Comparison of ENCODE assay signal across 12 cellular contexts in genomic region chr22:23837496-23837859, GRCh38. TPM values are rescaled to one million over a fixed set of nuclear protein-coding genes. Genes with fewer than 3 reads are reported as not detected.
DNase-seq lines count a peak whose midpoint lies in the region; ATAC-seq and TF ChIP-seq lines count a peak whose summit lies in the region.
"Had no signal": no experiment of that assay in that cellular context is flagged by ENCODE, and none has a peak within 500 bp of the region (broad histone marks: within the 10 kb centered on the region; RNA-seq: fewer than 3 reads in every experiment).

No MANE protein-coding gene starts in this region.

- H3K9me3 ChIP-seq in H9 (ENCODE audit: control insufficient read depth, low read depth, low read length) = no peaks in the 10 kb centered on the region
- no peaks in the 10 kb centered on the region for H3K9me3 ChIP-seq in naive thymus-derived CD4-positive, alpha-beta T cell (ENCODE audit: control insufficient read depth in 2 of 3, low read length in 3 of 3)

- no peak overlapping the region for H3T11ph ChIP-seq in H9 (ENCODE audit: low read length)

- H3K36me3 ChIP-seq in naive thymus-derived CD4-positive, alpha-beta T cell (ENCODE audit: control insufficient read depth in 2 of 3, insufficient read depth in 3 of 3, low read length in 3 of 3) = peaks cover 0 to 36% (median 0%) of the 10 kb centered on the region in 3 experiments

- peak overlapping the region; percentile 82 to 94 for H3K4me3 Mint-ChIP-seq in H9
- H3K4me3 Mint-ChIP-seq in activated naive CD8-positive, alpha-beta T cell = peak overlapping the region; percentile 94
- H3K4me3 Mint-ChIP-seq in naive thymus-derived CD4-positive, alpha-beta T cell = peak overlapping the region in 9 of 10 donors; percentile 63 to 96 (median 86)

- no peak overlapping the region for H2AK5ac ChIP-seq in H9 (ENCODE audit: insufficient read length, low read length)

- WGBS in H9 (ENCODE audit: extremely low coverage, insufficient read length, low lambda C conversion rate) = no CpG with 5 or more reads among the region's 12 CpGs

- H4K5ac ChIP-seq in H9 (ENCODE audit: insufficient read length, low read depth, low read length) = no peak overlapping the region

- peak; percentile 6 for DNase-seq in DMS53 (lab: John Stamatoyannopoulos, UW)
- DNase-seq in DMS53 treated with DMSO at 0.1 percent for 48 hours (lab: John Stamatoyannopoulos, UW; ENCODE audit: unreplicated experiment) = no peak
- DNase-seq in H9 = no peak
- DNase-seq in naive thymus-derived CD4-positive, alpha-beta T cell = no peak
- no peak for DNase-seq in kidney glomerular epithelial cell (lab: John Stamatoyannopoulos, UW)
- DNase-seq in NCI-H82 (lab: John Stamatoyannopoulos, UW) = no peak
- DNase-seq in stimulated activated CD8-positive, alpha-beta memory T cell treated with anti-CD3 and anti-CD28 coated beads, Interleukin-4, amount 100 ng/mL, for 48 hours = no peak
- DNase-seq: 8988T; activated CD4-positive, CD25-positive, alpha-beta regulatory T cell treated with anti-CD3 and anti-CD28 coated beads, Interleukin-2, amount 50 U/mL, for 72 hours; NCI-H1694 treated with DMSO at 0.1 percent for 48 hours had no signal

- H3K4me2 ChIP-seq in H9 (ENCODE audit: insufficient read depth, insufficient read length, low read length) = peak overlapping the region; percentile 35

- TF ChIP-seq CTCF in H9 (conservative IDR thresholded peaks at IDR 0.05) = no peak

- H3K56ac ChIP-seq in H9 (ENCODE audit: insufficient read length, low read depth, low read length) = no peak overlapping the region

- peaks cover 0 to 3% of the 10 kb centered on the region in 2 experiments; a peak in 1 of 5 replicates for H3K9me3 Mint-ChIP-seq in H9
- H3K9me3 Mint-ChIP-seq in activated naive CD8-positive, alpha-beta T cell (ENCODE audit: low read depth) = no peaks in the 10 kb centered on the region
- H3K9me3 Mint-ChIP-seq in naive thymus-derived CD4-positive, alpha-beta T cell = no peaks in the 10 kb centered on the region

- no peak overlapping the region for H3K4me3 ChIP-seq in naive thymus-derived CD4-positive, alpha-beta T cell (ENCODE audit: low read length)

- H3K4me1 Mint-ChIP-seq in H9 = peaks cover 21 to 29% of the 10 kb centered on the region in 2 experiments
- peaks cover 20% of the 10 kb centered on the region for H3K4me1 Mint-ChIP-seq in activated naive CD8-positive, alpha-beta T cell (ENCODE audit: low read depth)
- peaks cover 12 to 26% (median 20%) of the 10 kb centered on the region in 7 donors for H3K4me1 Mint-ChIP-seq in naive thymus-derived CD4-positive, alpha-beta T cell

- peaks cover 6% of the 10 kb centered on the region for H3K23me2 ChIP-seq in H9 (ENCODE audit: insufficient read length, low read depth, low read length, poor library complexity, severe bottlenecking)

- no peak overlapping the region for H2AFZ ChIP-seq in H9 (ENCODE audit: low read length)

- intact Hi-C loops in naive thymus-derived CD4-positive, alpha-beta T cell (cut with micrococcal nuclease) = no loop called here

- H3K18ac ChIP-seq in H9 (ENCODE audit: insufficient read length, low read depth, low read length) = no peak overlapping the region

- H3K27me3 Mint-ChIP-seq in H9 (ENCODE audit: low read depth) = peaks cover 27% of the 10 kb centered on the region
- H3K27me3 Mint-ChIP-seq in activated naive CD8-positive, alpha-beta T cell = no peaks in the 10 kb centered on the region
- H3K27me3 Mint-ChIP-seq in naive thymus-derived CD4-positive, alpha-beta T cell = peaks cover 0 to 7% (median 0%) of the 10 kb centered on the region in 5 donors

- no peak overlapping the region for H4K91ac ChIP-seq in H9 (ENCODE audit: insufficient read length, low read depth, low read length)

- no peaks in the 10 kb centered on the region for H3K79me1 ChIP-seq in H9 (ENCODE audit: insufficient read depth, low read depth, low read length, poor library complexity, severe bottlenecking)

- H4K8ac ChIP-seq in H9 (replicated peaks; ENCODE audit: insufficient read length, low read depth, low read length) = no peak overlapping the region

- no peak overlapping the region for H2BK20ac ChIP-seq in H9 (ENCODE audit: low read depth, low read length, poor library complexity, severe bottlenecking)

- H4K20me1 ChIP-seq in H9 (ENCODE audit: control insufficient read depth, insufficient read depth, insufficient read length) = no peaks in the 10 kb centered on the region

- no peak overlapping the region for H3K14ac ChIP-seq in H9 (ENCODE audit: insufficient read depth, low read length)

- no peaks in the 10 kb centered on the region; the same call in 1 of the 2 replicates for H3K4me1 ChIP-seq in H9 (ENCODE audit: insufficient read depth, low read length)
- H3K4me1 ChIP-seq in naive thymus-derived CD4-positive, alpha-beta T cell (ENCODE audit: control insufficient read depth in 2 of 2, insufficient read depth in 2 of 2, low read length in 2 of 2) = peaks cover 4 to 5% of the 10 kb centered on the region in 2 donors

- H3K27ac ChIP-seq in H9 (ENCODE audit: insufficient read length, low read depth, low read length) = no peak overlapping the region
- H3K27ac ChIP-seq in naive thymus-derived CD4-positive, alpha-beta T cell (ENCODE audit: low read depth, low read length) = no peak overlapping the region

- no peak overlapping the region for H3K9ac ChIP-seq in H9 (ENCODE audit: extremely low read depth, insufficient read length, low read length)

- H3K27ac Mint-ChIP-seq in H9 = peak overlapping the region in 1 of 3 experiments; percentile 68; a peak in 1 of 7 replicates
- no peak overlapping the region for H3K27ac Mint-ChIP-seq in activated naive CD8-positive, alpha-beta T cell
- peak overlapping the region in 5 of 9 donors; percentile 27 to 84 (median 69) for H3K27ac Mint-ChIP-seq in naive thymus-derived CD4-positive, alpha-beta T cell

- H3K79me2 ChIP-seq in H9 (ENCODE audit: insufficient read depth, low read length) = no peaks in the 10 kb centered on the region

- no peaks in the 10 kb centered on the region; the same call in 1 of the 2 replicates for H3K27me3 ChIP-seq in H9 (ENCODE audit: insufficient read depth, low read length)
- H3K27me3 ChIP-seq in naive thymus-derived CD4-positive, alpha-beta T cell (ENCODE audit: control insufficient read depth in 2 of 2, insufficient read depth in 2 of 2, low read length in 2 of 2) = no peaks in the 10 kb centered on the region

- POLR2A ChIA-PET in naive thymus-derived CD4-positive, alpha-beta T cell (lab: Charles Lee) = no interaction called here

- H2BK120ac ChIP-seq in H9 (ENCODE audit: low read depth, low read length, poor library complexity, severe bottlenecking) = no peak overlapping the region

- no peak overlapping the region for H2BK12ac ChIP-seq in H9 (ENCODE audit: insufficient read length, low read depth, low read length)

- CTCF ChIA-PET in naive thymus-derived CD4-positive, alpha-beta T cell (lab: Charles Lee) = interaction anchor here (0.9 kb wide), 1 partner anchor 20 kb away, joined by 3 read pairs; no protein-coding TSS in a partner anchor

- H2BK15ac ChIP-seq in H9 (ENCODE audit: low read depth, low read length) = no peak overlapping the region

- H3K4ac ChIP-seq in H9 (ENCODE audit: low read depth, low read length) = no peak overlapping the region

- ATAC-seq in naive thymus-derived CD4-positive, alpha-beta T cell = no peak
- ATAC-seq: Panc1 had no signal

- no peak overlapping the region for H2BK5ac ChIP-seq in H9 (ENCODE audit: insufficient read length, low read length)

- H3K23ac ChIP-seq in H9 (ENCODE audit: insufficient read length, low read depth, low read length) = no peak overlapping the region

- peaks cover 6 to 12% (median 11%) of the 10 kb centered on the region in 3 experiments; a peak in 6 of 7 replicates for H3K36me3 Mint-ChIP-seq in H9 (ENCODE audit: insufficient read depth in 1 of 3, low read depth in 3 of 3)
- no peaks in the 10 kb centered on the region for H3K36me3 Mint-ChIP-seq in activated naive CD8-positive, alpha-beta T cell
- H3K36me3 Mint-ChIP-seq in naive thymus-derived CD4-positive, alpha-beta T cell = peaks cover 0 to 1% (median 0%) of the 10 kb centered on the region in 5 donors

RNA-seq across cellular contexts. Expression of gene DERL3, which starts 1.3 kb away (rescaled TPM):
- total RNA-seq in H9 (2021) = 9.0 and 9.8 TPM in 2 replicates
- 10 to 100 TPM in 1 of 5 experiments, 1 to 10 TPM in 4; 1.6 to 16.2 (median 6.5) TPM for total RNA-seq in naive thymus-derived CD4-positive, alpha-beta T cell
- polyA plus RNA-seq in naive thymus-derived CD4-positive, alpha-beta T cell = not detected

RNA-seq across cellular contexts. Expression of gene SLC2A11, which starts 20.2 kb away (rescaled TPM):
- total RNA-seq in H9 (2021) = 12.1 and 15.0 TPM in 2 replicates
- 10 to 100 TPM; 10.5 to 29.7 (median 14.7) TPM for total RNA-seq in naive thymus-derived CD4-positive, alpha-beta T cell
- 1 to 10 TPM; 5.9 to 8.3 TPM for polyA plus RNA-seq in naive thymus-derived CD4-positive, alpha-beta T cell

RNA-seq across cellular contexts. Expression of gene SMARCB1, which starts 50.7 kb away (rescaled TPM):
- total RNA-seq in H9 (2021) = 132 and 136 TPM in 2 replicates
- total RNA-seq in naive thymus-derived CD4-positive, alpha-beta T cell = 10 to 100 TPM; 47.1 to 81.1 (median 54.2) TPM
- 10 to 100 TPM; 37.0 to 49.8 TPM for polyA plus RNA-seq in naive thymus-derived CD4-positive, alpha-beta T cell

RNA-seq across cellular contexts. Expression of gene MIF, which starts 56.7 kb away (rescaled TPM):
- total RNA-seq in H9 (2021) = 1,068 and 1,091 TPM in 2 replicates
- 1,000 to 10,000 TPM in 1 of 5 experiments, 100 to 1,000 TPM in 4; 179 to 1,010 (median 197) TPM for total RNA-seq in naive thymus-derived CD4-positive, alpha-beta T cell
- 1,000 to 10,000 TPM in 1 of 2 donors, 100 to 1,000 TPM in 1; 945 to 1,099 TPM for polyA plus RNA-seq in naive thymus-derived CD4-positive, alpha-beta T cell
